Comparison of ENCODE assay signal across 13 cellular contexts in the genomic region with DNA sequence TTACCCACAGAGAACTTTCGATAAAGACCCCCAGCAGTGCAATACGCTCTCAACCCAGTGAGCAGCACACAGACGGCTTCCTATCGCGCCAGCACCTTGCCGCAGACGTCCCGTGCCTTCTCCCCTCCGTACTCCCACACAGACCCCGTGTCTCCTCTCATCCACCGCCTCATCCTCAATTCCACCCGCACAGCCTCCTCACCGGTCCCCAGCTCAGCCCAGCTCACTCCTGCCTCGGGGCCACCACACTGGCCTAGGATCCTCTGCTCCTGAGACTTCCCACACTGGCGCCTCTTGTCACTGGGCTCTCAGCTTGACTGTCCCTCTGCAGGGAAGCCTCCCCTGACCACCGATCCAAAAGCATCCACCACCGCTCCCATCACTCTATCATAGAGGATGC. TPM values are rescaled to one million over a fixed set of nuclear protein-coding genes. Genes with fewer than 3 reads are reported as not detected.
DNase-seq lines count a peak whose midpoint lies in the region; ATAC-seq lines count a peak whose summit lies in the region.
"Had no signal": no experiment of that assay in that cellular context is flagged by ENCODE, and none has a peak within 500 bp of the region (broad histone marks: within the 10 kb centered on the region; RNA-seq: fewer than 3 reads in every experiment).

No MANE protein-coding gene starts in this region.

- H3K27me3 Mint-ChIP-seq in activated T-cell treated with anti-CD3 and anti-CD28 coated beads, Interleukin-2, amount 50 U/mL, for 4 hours (ENCODE audit: low read depth): no peaks in the 10 kb centered on the region
- no peaks in the 10 kb centered on the region for H3K27me3 Mint-ChIP-seq in central memory CD8-positive, alpha-beta T cell
- H3K27me3 Mint-ChIP-seq: activated CD8-positive, alpha-beta memory T cell treated with anti-CD3 and anti-CD28 coated beads, Interleukin-2, amount 10 ng/mL, durations not matched to agents 7 days and 5 days had no signal

- H3K9me3 ChIP-seq in mucosa of stomach (ENCODE audit: control insufficient read depth, low read length) (no peaks in the 10 kb centered on the region), stomach smooth muscle (ENCODE audit: control insufficient read depth in 2 of 2, low read length in 2 of 2) (no peaks in the 10 kb centered on the region)

- peak overlapping the region; percentile 33 for H3K9ac ChIP-seq in mucosa of stomach (ENCODE audit: low read length)
- H3K9ac ChIP-seq in stomach smooth muscle (ENCODE audit: low read length in 2 of 2): peak overlapping the region; percentile 47 to 77

- H3K4me3 ChIP-seq in mucosa of stomach (ENCODE audit: low read length) (no peak overlapping the region), stomach smooth muscle (ENCODE audit: low read length in 2 of 2) (peak overlapping the region; percentile 38 to 67)

- H3K4me1 ChIP-seq in mucosa of stomach (ENCODE audit: control insufficient read depth, insufficient read depth, low read length): peaks cover 78% of the 10 kb centered on the region
- peaks cover 65% of the 10 kb centered on the region for H3K4me1 ChIP-seq in stomach smooth muscle (ENCODE audit: control insufficient read depth, insufficient read depth, low read length)

- H3K27me3 ChIP-seq in mucosa of stomach (ENCODE audit: control insufficient read depth, insufficient read depth, low read length): no peaks in the 10 kb centered on the region
- H3K27me3 ChIP-seq in stomach smooth muscle (ENCODE audit: control insufficient read depth in 1 of 2, insufficient read depth in 2 of 2, low read length in 2 of 2): no peaks in the 10 kb centered on the region

- peak overlapping the region; percentile 94 for H3K27ac ChIP-seq in stomach smooth muscle (ENCODE audit: low read length)
- H3K27ac ChIP-seq: epithelial cell of prostate had no signal

- no peaks in the 10 kb centered on the region for H3K36me3 ChIP-seq in mucosa of stomach (ENCODE audit: control insufficient read depth, insufficient read depth, low read length)
- peaks cover 10 to 16% of the 10 kb centered on the region in 2 donors for H3K36me3 ChIP-seq in stomach smooth muscle (ENCODE audit: control insufficient read depth in 2 of 2, insufficient read depth in 2 of 2, low read length in 2 of 2)

- peaks cover 17% of the 10 kb centered on the region for H3K36me3 Mint-ChIP-seq in activated T-cell treated with anti-CD3 and anti-CD28 coated beads, Interleukin-2, amount 50 U/mL, for 4 hours (ENCODE audit: insufficient read depth)
- peaks cover 10% of the 10 kb centered on the region for H3K36me3 Mint-ChIP-seq in central memory CD8-positive, alpha-beta T cell (ENCODE audit: insufficient read depth)

- peak overlapping the region; percentile 38 for H3K4me3 Mint-ChIP-seq in activated T-cell treated with anti-CD3 and anti-CD28 coated beads, Interleukin-2, amount 50 U/mL, for 4 hours
- no peak overlapping the region for H3K4me3 Mint-ChIP-seq in central memory CD8-positive, alpha-beta T cell
- H3K4me3 Mint-ChIP-seq: activated CD8-positive, alpha-beta memory T cell treated with anti-CD3 and anti-CD28 coated beads, Interleukin-2, amount 10 ng/mL, durations not matched to agents 7 days and 5 days had no signal

- H3K9me3 Mint-ChIP-seq in activated T-cell treated with anti-CD3 and anti-CD28 coated beads, Interleukin-2, amount 50 U/mL, for 4 hours: no peaks in the 10 kb centered on the region
- no peaks in the 10 kb centered on the region for H3K9me3 Mint-ChIP-seq in central memory CD8-positive, alpha-beta T cell

- H3K27ac Mint-ChIP-seq in central memory CD8-positive, alpha-beta T cell (ENCODE audit: low read depth): peak overlapping the region; percentile 89
- H3K27ac Mint-ChIP-seq: activated CD8-positive, alpha-beta memory T cell treated with anti-CD3 and anti-CD28 coated beads, Interleukin-2, amount 10 ng/mL, durations not matched to agents 7 days and 5 days had no signal

- ATAC-seq in activated T-cell treated with anti-CD3 and anti-CD28 coated beads, Interleukin-2, amount 50 U/mL, for 4 hours: no peak
- ATAC-seq in central memory CD8-positive, alpha-beta T cell (replicated peaks; ENCODE audit: extremely low read depth, poor library complexity, severe bottlenecking): no peak
- no peak for ATAC-seq in HG02798 (IDR thresholded peaks at IDR 0.05; ENCODE audit: poor library complexity, unreplicated experiment)
- ATAC-seq: activated CD8-positive, alpha-beta memory T cell treated with anti-CD3 and anti-CD28 coated beads, Interleukin-2, amount 10 ng/mL, durations not matched to agents 7 days and 5 days had no signal

- H3K4me1 Mint-ChIP-seq in activated T-cell treated with anti-CD3 and anti-CD28 coated beads, Interleukin-2, amount 50 U/mL, for 4 hours (ENCODE audit: low read depth): peaks cover 28% of the 10 kb centered on the region
- peaks cover 70% of the 10 kb centered on the region for H3K4me1 Mint-ChIP-seq in central memory CD8-positive, alpha-beta T cell
- H3K4me1 Mint-ChIP-seq: activated CD8-positive, alpha-beta memory T cell treated with anti-CD3 and anti-CD28 coated beads, Interleukin-2, amount 10 ng/mL, durations not matched to agents 7 days and 5 days had no signal

- DNase-seq in activated T-cell treated with anti-CD3 and anti-CD28 coated beads, Interleukin-2, amount 50 U/mL, for 4 hours: no peak
- DNase-seq in activated T-cell treated with anti-CD3 and anti-CD28 coated beads, Interleukin-2, amount 50 U/mL, for 48 hours: no peak
- DNase-seq in central memory CD8-positive, alpha-beta T cell (ENCODE audit: low spot score in 2 of 2): no peak
- DNase-seq in Kasumi-1 (lab: John Stamatoyannopoulos, UW) (no peak), RKO (ENCODE audit: low spot score) (no peak)
- DNase-seq: activated CD8-positive, alpha-beta memory T cell treated with anti-CD3 and anti-CD28 coated beads, Interleukin-2, amount 10 ng/mL, durations not matched to agents 7 days and 5 days; HCEC 1CT; NCI-H2107; occipital lobe had no signal

RNA-seq across cellular contexts. Expression of a gene that starts 9.0 kb away (rescaled TPM):
- total RNA-seq in activated T-cell treated with anti-CD3 and anti-CD28 coated beads, Interleukin-2, amount 50 U/mL, for 4 hours: 100 to 1,000 TPM; 105 to 118 (median 109) TPM
